14 cellular contexts compared by ENCODE assay signal in genomic region chr9:71628247-71628646, GRCh38.
A peak's percentile ranks its signal among the peaks of the same experiment; 100 is the strongest.
DNase-seq lines count a peak whose midpoint lies in the region; TF ChIP-seq lines count a peak whose summit lies in the region.
"Had no signal": no experiment of that assay in that cellular context is flagged by ENCODE, and none has a peak within 500 bp of the region (broad histone marks: within the 10 kb centered on the region; RNA-seq: fewer than 3 reads in every experiment).

No MANE protein-coding gene starts in this region.

- peak; percentile 29; the same call in 1 of the 2 replicates for TF ChIP-seq CTCF in AG04450 (IDR thresholded peaks at IDR 0.05; ENCODE audit: low read depth, low read length)
- TF ChIP-seq CTCF in GM12874 (IDR thresholded peaks at IDR 0.05; ENCODE audit: insufficient read depth, low read depth, low read length) = 0 out of 2 replicates have a peak, but pooled peaks have one; percentile 19
- TF ChIP-seq CTCF in fibroblast of pulmonary artery (IDR thresholded peaks at IDR 0.05; ENCODE audit: low read length, missing control alignments) = peak; percentile 45
- TF ChIP-seq CTCF in WERI-Rb-1 (IDR thresholded peaks at IDR 0.05; ENCODE audit: low read depth, low read length) = no peak

- CTCF ChIA-PET in AG04450 (lab: Charles Lee) = interaction anchor here (0.7 to 1.7 kb wide), 5 partner anchors 87 to 191 kb away, joined by 3 to 7 read pairs (median 3); no protein-coding TSS in a partner anchor

- POLR2A ChIA-PET in AG04450 (lab: Yijun Ruan, JAX) = interaction anchor here (0.6 kb wide), 1 partner anchor 141 kb away, joined by 3 read pairs; no protein-coding TSS in a partner anchor

- DNase-seq in AG04450 (ENCODE audit: low read depth, low spot score) (no peak), SK-MEL-5 (ENCODE audit: low read depth, low spot score) (peak; percentile 40), fibroblast of pulmonary artery (ENCODE audit: low read depth) (peak; percentile 32), NCI-H524 treated with DMSO at 0.1 percent for 48 hours (lab: John Stamatoyannopoulos, UW) (no peak), GF-D8 (lab: John Stamatoyannopoulos, UW) (no peak), WERI-Rb-1 (no peak), GM19238 (ENCODE audit: insufficient read length, low spot score) (no peak)
- DNase-seq: COR-L47, glutamatergic neuron, NCI-H187 treated with DMSO at 0.1 percent for 48 hours had no signal

- H3K27me3 ChIP-seq in AG04450 (ENCODE audit: control insufficient read depth, insufficient read depth, low read length) (no peaks in the 10 kb centered on the region), WERI-Rb-1 (ENCODE audit: insufficient read depth, low read depth, severe bottlenecking) (no peaks in the 10 kb centered on the region)
- H3K27me3 ChIP-seq: ascending aorta, SJSA1 had no signal

- in situ Hi-C loops in SK-MEL-5 (cut with HindIII; ENCODE audit: low pct_unique_long_range_greater_than_20kb, low sequenced_read_pairs) = no loop called here

- no peak overlapping the region for H3K4me3 ChIP-seq in AG04450 (ENCODE audit: low read depth, low read length)
- H3K4me3 ChIP-seq in fibroblast of pulmonary artery (replicated peaks; ENCODE audit: low read depth, low read length) = no peak overlapping the region
- H3K4me3 ChIP-seq in WERI-Rb-1 (ENCODE audit: low read depth, low read length) = no peak overlapping the region
- H3K4me3 ChIP-seq: ascending aorta, SJSA1 had no signal

- no peaks in the 10 kb centered on the region for H3K9me3 ChIP-seq in AG04450 (ENCODE audit: control insufficient read depth, insufficient read depth, low read length)
- H3K9me3 ChIP-seq in WERI-Rb-1 (ENCODE audit: severe bottlenecking) = no peaks in the 10 kb centered on the region
- H3K9me3 ChIP-seq: ascending aorta, SJSA1 had no signal

- H3K27ac ChIP-seq in AG04450 (ENCODE audit: low read depth, low read length) = no peak overlapping the region
- H3K27ac ChIP-seq in WERI-Rb-1 = no peak overlapping the region
- H3K27ac ChIP-seq: ascending aorta, HL-60, SJSA1 had no signal

- no peaks in the 10 kb centered on the region for H3K36me3 ChIP-seq in WERI-Rb-1
- H3K36me3 ChIP-seq: ascending aorta, SJSA1 had no signal

Comparison
In these comparisons a context has a peak if more than half of its experiments do, and no peak if none do; other contexts are left out.
1. DNase-seq: peak in SK-MEL-5 (single experiment) and fibroblast of pulmonary artery (single experiment); none in AG04450 (single experiment), NCI-H524 treated with DMSO at 0.1 percent for 48 hours (single experiment), GF-D8 (single experiment), WERI-Rb-1 (single experiment) and GM19238 (single experiment).